ENCODE assay signal across 8 cellular contexts in the genomic region with DNA sequence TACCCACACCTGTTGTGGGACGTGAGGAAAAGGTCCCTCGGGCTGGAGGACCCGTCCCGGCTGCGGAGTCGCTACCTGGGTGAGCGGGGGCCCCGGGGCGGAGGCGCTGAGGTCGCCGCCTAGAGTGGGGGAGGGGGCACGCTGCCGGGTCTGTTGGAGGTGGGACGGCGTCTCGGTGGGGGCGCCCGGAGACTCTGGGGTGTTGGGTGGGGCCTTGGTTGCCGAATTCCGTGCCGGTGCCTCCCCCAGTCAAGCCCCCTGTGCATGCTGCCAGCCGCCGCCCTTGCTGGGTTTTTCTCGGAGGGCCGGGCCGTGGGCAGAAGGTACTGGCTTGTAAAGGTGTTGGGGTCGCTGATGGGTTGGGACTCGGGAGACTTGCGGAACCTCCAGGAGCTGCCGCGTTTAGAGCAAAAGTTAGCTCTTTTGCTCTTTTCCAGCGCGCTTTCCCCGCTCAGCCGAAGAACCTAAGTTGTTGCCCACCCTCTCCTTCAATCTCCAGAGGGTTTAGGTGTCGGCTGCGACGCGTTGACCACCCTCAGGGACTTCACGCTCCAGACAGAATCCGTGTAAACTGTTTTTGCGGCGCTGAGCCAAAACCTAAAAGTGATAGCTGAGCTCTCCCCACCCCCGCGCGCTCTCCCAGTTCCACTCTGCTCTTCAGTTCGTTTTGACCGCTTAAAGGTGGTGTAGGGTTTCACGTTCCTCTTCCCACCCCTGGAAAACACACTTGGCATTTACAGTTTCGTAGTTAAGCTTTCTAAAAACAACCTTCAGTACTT. TPM values are rescaled to one million over a fixed set of nuclear protein-coding genes. Genes with fewer than 3 reads are reported as not detected.
A peak's percentile ranks its signal among the peaks of the same experiment; 100 is the strongest.
DNase-seq lines count a peak whose midpoint lies in the region; ATAC-seq, FAIRE-seq and TF ChIP-seq lines count a peak whose summit lies in the region.

MPC2 (minus strand) TSS at position 143 of the 779 bp plus-strand sequence. CDS start 1,231 bp downstream, outside the sequence.

- POLR2A ChIA-PET in HCT116 (lab: Charles Lee) = interaction anchor here (0.6 to 1.7 kb wide), 6 partner anchors 9 to 66 kb away, joined by 3 to 6 read pairs (median 4); no protein-coding TSS in a partner anchor

- peak within 1 kb of the TSS; percentile 76 for H3K27ac ChIP-seq in HCT116 (ENCODE audit: low read depth, low read length)

- CTCF ChIA-PET in HCT116 (lab: Charles Lee) = interaction anchor here (2.6 kb wide), 1 partner anchor 145 kb away, joined by 9 read pairs; no protein-coding TSS in a partner anchor

- FAIRE-seq in urothelium cell line (lab: Jason Lieb, UNC) = no peak

- peaks cover 73% of the 10 kb centered on the region for H3K79me2 ChIP-seq in HCT116 (ENCODE audit: insufficient read depth, low read length)

- H3K9ac ChIP-seq in HCT116 (ENCODE audit: low read length) = peak within 1 kb of the TSS; percentile 86

- DNase-seq in EH (ENCODE audit: low read depth) (peak; percentile 84), HCT116 (ENCODE audit: low read depth, low spot score) (peak; percentile 31), NCI-H1048 (lab: John Stamatoyannopoulos, UW) (peak; percentile 46), SW480 (ENCODE audit: low spot score) (peak; percentile 83), amygdala (lab: John Stamatoyannopoulos, UW) (peak in 39 of 56 donors; percentile 4 to 82 (median 41)), left ventricle myocardium superior (peak; percentile 86), pulmonary artery endothelial cell (ENCODE audit: low read depth, low spot score) (peak; percentile 7), urothelium cell line (ENCODE audit: low spot score) (peak; percentile 58)

- no peak for TF ChIP-seq POLR2A in HCT116 (IDR thresholded peaks at IDR 0.05; ENCODE audit: borderline replicate concordance, extremely low read depth, insufficient read depth, insufficient read length)

- H3K9me2 ChIP-seq in HCT116 (ENCODE audit: insufficient read depth) = no peaks in the 10 kb centered on the region

- H4K20me1 ChIP-seq in HCT116 (ENCODE audit: insufficient read depth) = no peaks in the 10 kb centered on the region

- H2AFZ ChIP-seq in HCT116 (ENCODE audit: low read depth, low read length, poor library complexity, severe bottlenecking) = peak within 1 kb of the TSS; percentile 84

- peaks cover 10 to 24% of the 10 kb centered on the region in 2 experiments; a peak in 3 of 4 replicates for H3K4me1 ChIP-seq in HCT116 (ENCODE audit: control insufficient read depth in 1 of 2, insufficient read depth in 2 of 2, low read length in 2 of 2)

- H3K36me3 ChIP-seq in HCT116 (ENCODE audit: control insufficient read depth in 1 of 2, insufficient read depth in 2 of 2, low read length in 2 of 2) = no peaks in the 10 kb centered on the region

- RAD21 ChIA-PET in HCT116 (lab: Charles Lee; ENCODE audit: low non-redundant PET in 1 of 2, low total read pairs in 2 of 2, uncharacterized antibody in 2 of 2, unreplicated experiment in 2 of 2) = no interaction called here

- intact Hi-C loops in HCT116 (cut with micrococcal nuclease) (loop anchor here (2.0 kb wide), 1 partner anchor 222 kb away; no protein-coding TSS in a partner anchor), left ventricle myocardium superior (cut with micrococcal nuclease) (no loop called here)

- no peaks in the 10 kb centered on the region for H3K27me3 ChIP-seq in HCT116 (ENCODE audit: insufficient read depth, low read length)

- no peak for TF ChIP-seq RAD21 in HCT116 (IDR thresholded peaks at IDR 0.05; ENCODE audit: low read depth)

- no peak for TF ChIP-seq CTCF in HCT116 (IDR thresholded peaks at IDR 0.05 in 2 of 3, conservative IDR thresholded peaks at IDR 0.05 in 1 of 3; ENCODE audit: borderline replicate concordance in 1 of 3, insufficient read depth in 1 of 3, low read depth in 2 of 3, low read length in 2 of 3)

- peak within 1 kb of the TSS; percentile 94 for H3K4me2 ChIP-seq in HCT116 (ENCODE audit: low read length)

- ATAC-seq in HCT116 = peak; percentile 26
- peak; percentile 56 for ATAC-seq in left ventricle myocardium superior

- no peaks in the 10 kb centered on the region for H3K9me3 ChIP-seq in HCT116 (ENCODE audit: control insufficient read depth in 1 of 2, insufficient read depth in 1 of 2, low read depth in 1 of 2, low read length in 2 of 2)

- H3K4me3 ChIP-seq in HCT116 (replicated peaks in 1 of 2; ENCODE audit: low read depth in 1 of 2, low read length in 2 of 2) = peak within 1 kb of the TSS; percentile 79 to 87

- no TSS peak for BruUV-seq in HCT116 (replicated peaks; lab: Mats Ljungman, UMichigan)

TF ChIP-seq in HCT116, 20 proteins besides CTCF, POLR2A, EP300 and RAD21:
- TF ChIP-seq ELF1 (IDR thresholded peaks at IDR 0.05; ENCODE audit: borderline replicate concordance, low read depth) (no peak), TCF7L2 (IDR thresholded peaks at IDR 0.05; ENCODE audit: borderline replicate concordance, extremely low read depth, insufficient read depth, insufficient read length) (no peak), POLR2AphosphoS5 (IDR thresholded peaks at IDR 0.05; ENCODE audit: low read depth, low read length) (peak; percentile 44; the same call in 1 of the 2 replicates), EGR1 (IDR thresholded peaks at IDR 0.05; ENCODE audit: low read depth) (peak; percentile 86), EZH2phosphoT487 (IDR thresholded peaks at IDR 0.05; ENCODE audit: borderline replicate concordance) (no peak), SIN3A (IDR thresholded peaks at IDR 0.05; ENCODE audit: low read depth) (0 out of 2 replicates have a peak, but pooled peaks have one; percentile 19), MAX (IDR thresholded peaks at IDR 0.05) (no peak), ZNF274 (IDR thresholded peaks at IDR 0.05; ENCODE audit: low read depth, low read length) (no peak), ZFX (IDR thresholded peaks at IDR 0.05) (no peak)
TF ChIP-seq in HCT116: peak in this region for 3.

RNA-seq across cellular contexts. Expression of gene MPC2, which starts in this region (rescaled TPM):
- total RNA-seq in HCT116 (2021; ENCODE audit: unreplicated experiment) = 49.9 TPM
- 10.8 and 15.6 TPM in 2 replicates for polyA plus RNA-seq in HCT116 (2012)
- total RNA-seq in left ventricle myocardium superior = 237 TPM
- total RNA-seq in pulmonary artery endothelial cell = 23.9 and 27.6 TPM in 2 replicates

Comparison
In these comparisons a context has a peak if more than half of its experiments do, and no peak if none do; other contexts are left out.
1. Peak in every context shown above with its lines: DNase-seq, ATAC-seq, H3K4me3 ChIP-seq and H3K27ac ChIP-seq.
2. DNase-seq: peak in every context shown above with its lines; median percentile 86 in left ventricle myocardium superior; 84 in EH; 83 in SW480; 58 in urothelium cell line; 46 in NCI-H1048; 41 in amygdala; 31 in HCT116; 7 in pulmonary artery endothelial cell.